Comparison of ENCODE assay signal across 25 cellular contexts in the genomic region with DNA sequence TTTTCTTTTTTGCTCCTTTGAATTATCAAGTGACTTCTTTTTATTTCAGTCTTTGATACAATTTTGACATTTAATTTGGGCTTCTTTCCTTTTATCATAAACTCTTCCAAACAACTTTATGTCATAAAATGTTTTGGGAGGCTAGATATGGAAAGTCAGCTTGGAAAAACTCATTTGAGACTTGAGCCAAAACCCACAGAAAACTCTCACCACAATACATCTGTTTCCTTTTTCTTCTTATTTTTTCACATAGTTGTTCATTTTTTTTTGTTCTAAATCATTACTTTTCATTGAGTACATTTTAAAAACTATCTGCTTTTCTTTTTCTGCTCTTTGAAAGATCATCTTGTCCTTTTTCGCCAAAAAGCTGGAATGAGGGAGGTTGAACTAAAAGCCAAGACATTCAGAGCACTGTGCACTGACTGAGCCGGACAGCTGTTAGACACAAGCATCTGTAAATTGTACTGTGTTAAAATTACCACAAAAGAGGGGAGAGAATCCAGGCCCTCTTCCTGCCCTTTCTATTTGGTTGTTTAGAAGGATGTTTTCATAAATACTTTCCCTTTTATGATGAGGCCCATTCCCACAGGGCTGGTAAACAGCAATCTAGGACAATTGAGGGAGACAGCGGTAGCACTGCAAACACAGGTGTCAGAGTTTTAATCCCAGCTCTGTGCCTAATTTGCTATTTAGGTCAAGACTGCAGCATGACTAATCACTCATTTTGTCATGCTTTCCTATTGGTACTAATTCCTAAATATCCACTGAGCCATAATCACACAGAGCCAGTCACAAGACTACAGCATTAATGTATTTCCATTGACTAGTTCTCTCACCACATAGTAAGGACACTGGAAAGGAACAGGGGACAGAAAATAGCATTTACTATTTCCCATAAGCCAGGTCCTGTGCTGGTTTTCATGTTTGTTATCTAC. TPM values are rescaled to one million over a fixed set of nuclear protein-coding genes. Genes with fewer than 3 reads are reported as not detected.
DNase-seq lines count a peak whose midpoint lies in the region; ATAC-seq, FAIRE-seq and TF ChIP-seq lines count a peak whose summit lies in the region.
"Had no signal": no experiment of that assay in that cellular context is flagged by ENCODE, and none has a peak within 500 bp of the region (broad histone marks: within the 10 kb centered on the region; RNA-seq: fewer than 3 reads in every experiment).

No MANE protein-coding gene starts in this region.

- DNase-seq in AG10803 (ENCODE audit: low read depth) = peak; percentile 59
- DNase-seq in GM03348 (ENCODE audit: low spot score) = peak; percentile 45
- DNase-seq in NCI-H82 (lab: John Stamatoyannopoulos, UW) = peak; percentile 82
- DNase-seq in cerebellum (ENCODE audit: low spot score) = no peak
- DNase-seq: activated B cell treated with CpG ODN at 0.5 μM for 24 hours; activated CD4-positive, alpha-beta memory T cell treated with anti-CD3 and anti-CD28 coated beads for 36 hours; activated effector memory CD4-positive, alpha-beta T cell treated with Interleukin-2 at 50 U/mL for 16 hours; activated naive CD8-positive, alpha-beta T cell treated with anti-CD3 and anti-CD28 coated beads, Interleukin-2, amount 10 ng/mL, durations not matched to agents 7 days and 5 days; CD4-positive, alpha-beta memory T cell; effector CD4-positive, alpha-beta T cell; kidney; mammary epithelial cell; MM.1S; NCI-H1694; NCI-H226; occipital lobe; stimulated activated CD4-positive, alpha-beta T cell treated with anti-CD3 and anti-CD28 coated beads, Interleukin-12 subunit alpha, Interleukin-12 subunit beta, amount 100 ng/mL, for 4 hours; stimulated activated naive CD8-positive, alpha-beta T cell treated with anti-CD3 and anti-CD28 coated beads, Interleukin-15, amount 100 ng/mL, for 72 hours had no signal

- TF ChIP-seq CTCF in AG10803 (conservative IDR thresholded peaks at IDR 0.05; ENCODE audit: low read length) = no peak

- no peak for ATAC-seq in HG02610 (IDR thresholded peaks at IDR 0.05; ENCODE audit: unreplicated experiment)
- ATAC-seq in activated CD4-positive, CD25-positive, alpha-beta regulatory T cell treated with anti-CD3 and anti-CD28 coated beads, Interleukin-2, amount 50 U/mL, for 24 hours = no peak
- ATAC-seq: gastroesophageal sphincter; GM12878; K562; stimulated activated naive CD8-positive, alpha-beta T cell treated with anti-CD3 and anti-CD28 coated beads, Interleukin-15, amount 100 ng/mL, for 72 hours had no signal

- no peak overlapping the region for H3K4me3 ChIP-seq in AG10803 (ENCODE audit: low read length)
- H3K4me3 ChIP-seq: gastroesophageal sphincter, GM12878, K562 had no signal

- FAIRE-seq in islet of Langerhans (lab: Jason Lieb, UNC) = peak; percentile 82
- FAIRE-seq: GM12878, K562, kidney had no signal

RNA-seq across cellular contexts. Expression of gene RNF150, which starts 7.3 kb away (rescaled TPM):
- 32.2 TPM for total RNA-seq in cerebellum
- total RNA-seq: activated B cell treated with CpG ODN at 0.5 μM for 24 hours; activated CD4-positive, alpha-beta memory T cell treated with anti-CD3 and anti-CD28 coated beads for 36 hours; activated naive CD8-positive, alpha-beta T cell treated with anti-CD3 and anti-CD28 coated beads, Interleukin-2, amount 10 ng/mL, durations not matched to agents 7 days and 5 days; CD4-positive, alpha-beta memory T cell; HT-29 had no signal
